ENCODE assay signal across 8 cellular contexts in genomic region chr9:36493562-36493961, GRCh38.
DNase-seq lines count a peak whose midpoint lies in the region; ATAC-seq and FAIRE-seq lines count a peak whose summit lies in the region.
"Not testable (repeated sequence)": the region's sequence is repeated elsewhere in the genome, so short reads cannot be mapped to it uniquely, and the experiment has no call there.

No MANE protein-coding gene starts in this region.

- not testable (repeated sequence) for H3K27ac ChIP-seq in small intestine (ENCODE audit: low read depth in 1 of 2, low read length in 1 of 2)

- H3K4me3 Mint-ChIP-seq in activated T-cell treated with anti-CD3 and anti-CD28 coated beads, Interleukin-2, amount 50 U/mL, for 24 hours: peak overlapping the region; percentile 65
- H3K4me3 Mint-ChIP-seq in activated naive CD8-positive, alpha-beta T cell: peak overlapping the region; percentile 77
- H3K4me3 Mint-ChIP-seq in immature natural killer cell: peak overlapping the region in 4 of 5 donors; percentile 19 to 68 (median 54)

- H3K9me3 ChIP-seq in small intestine (ENCODE audit: control insufficient read depth, low read depth): not testable (repeated sequence)

- peaks cover 59% of the 10 kb centered on the region for H3K4me1 Mint-ChIP-seq in activated T-cell treated with anti-CD3 and anti-CD28 coated beads, Interleukin-2, amount 50 U/mL, for 24 hours (ENCODE audit: low read depth)
- H3K4me1 Mint-ChIP-seq in activated naive CD8-positive, alpha-beta T cell (ENCODE audit: low read depth): peaks cover 56% of the 10 kb centered on the region
- peaks cover 24 to 33% of the 10 kb centered on the region in 2 donors for H3K4me1 Mint-ChIP-seq in immature natural killer cell

- not testable (repeated sequence) for H3K9me3 Mint-ChIP-seq in activated T-cell treated with anti-CD3 and anti-CD28 coated beads, Interleukin-2, amount 50 U/mL, for 24 hours; activated naive CD8-positive, alpha-beta T cell (ENCODE audit: low read depth); immature natural killer cell

- FAIRE-seq in small intestine (lab: Jason Lieb, UNC): not testable (repeated sequence)

- DNase-seq in EH (ENCODE audit: low read depth) (peak; percentile 7), SIG-M5 treated with dmso at 0.1 percent for 504 hours (lab: John Stamatoyannopoulos, UW; ENCODE audit: unreplicated experiment) (peak; percentile 15), immature natural killer cell (peak; percentile 53 to 61 (median 54)), small intestine (peak; percentile 62)
- peak; percentile 29 to 40 for DNase-seq in activated CD4-positive, alpha-beta T cell treated with anti-CD3 and anti-CD28 coated beads for 4 hours
- DNase-seq in activated T-cell treated with anti-CD3 and anti-CD28 coated beads, Interleukin-2, amount 50 U/mL, for 24 hours: peak; percentile 52
- peak; percentile 39 for DNase-seq in stimulated activated naive CD8-positive, alpha-beta T cell treated with anti-CD3 and anti-CD28 coated beads, Interleukin-15, Interleukin-2, amounts not matched to agents 100 U/mL and 50 U/mL, for 24 hours

- ATAC-seq in stimulated activated naive CD8-positive, alpha-beta T cell treated with anti-CD3 and anti-CD28 coated beads, Interleukin-15, Interleukin-2, amounts not matched to agents 100 U/mL and 50 U/mL, for 24 hours: not testable (repeated sequence)

- not testable (repeated sequence) for H3K4me1 ChIP-seq in small intestine (ENCODE audit: control insufficient read depth in 2 of 2, insufficient read depth in 1 of 2, low read depth in 1 of 2, low read length in 1 of 2)

- H3K27me3 Mint-ChIP-seq in activated T-cell treated with anti-CD3 and anti-CD28 coated beads, Interleukin-2, amount 50 U/mL, for 24 hours; activated naive CD8-positive, alpha-beta T cell; immature natural killer cell (ENCODE audit: low read depth in 3 of 3): not testable (repeated sequence)

- H3K36me3 ChIP-seq in small intestine (ENCODE audit: control insufficient read depth in 2 of 2, insufficient read depth in 2 of 2, low read length in 2 of 2): not testable (repeated sequence)

- not testable (repeated sequence) for H3K36me3 Mint-ChIP-seq in activated T-cell treated with anti-CD3 and anti-CD28 coated beads, Interleukin-2, amount 50 U/mL, for 24 hours (ENCODE audit: low read depth); activated naive CD8-positive, alpha-beta T cell; immature natural killer cell

- 40 to 66% (median 54%) methylated on average over 6 of the region's 6 CpGs for WGBS in small intestine, 3 donors

- H3K27ac Mint-ChIP-seq in activated T-cell treated with anti-CD3 and anti-CD28 coated beads, Interleukin-2, amount 50 U/mL, for 24 hours: peak overlapping the region; percentile 94
- peak overlapping the region; percentile 94 for H3K27ac Mint-ChIP-seq in activated naive CD8-positive, alpha-beta T cell
- H3K27ac Mint-ChIP-seq in immature natural killer cell: peak overlapping the region; percentile 18 to 81 (median 68)

- H3K27me3 ChIP-seq in small intestine (ENCODE audit: control insufficient read depth in 2 of 2, insufficient read depth in 2 of 2, low read length in 2 of 2): not testable (repeated sequence)

- H3K4me3 ChIP-seq in small intestine (ENCODE audit: low read depth in 1 of 2, low read length in 2 of 2): not testable (repeated sequence)

Comparison
In these comparisons a context has a peak if more than half of its experiments do, and no peak if none do; other contexts are left out.
1. DNase-seq: peak in every context shown above with its lines; median percentile 62 in small intestine; 54 in immature natural killer cell; 52 in activated T-cell treated with anti-CD3 and anti-CD28 coated beads, Interleukin-2, amount 50 U/mL, for 24 hours; 39 in stimulated activated naive CD8-positive, alpha-beta T cell treated with anti-CD3 and anti-CD28 coated beads, Interleukin-15, Interleukin-2, amounts not matched to agents 100 U/mL and 50 U/mL, for 24 hours; 34 in activated CD4-positive, alpha-beta T cell treated with anti-CD3 and anti-CD28 coated beads for 4 hours; 15 in SIG-M5 treated with dmso at 0.1 percent for 504 hours; 7 in EH.